Comparison of ENCODE assay signal across 2 cellular contexts in the genomic region with DNA sequence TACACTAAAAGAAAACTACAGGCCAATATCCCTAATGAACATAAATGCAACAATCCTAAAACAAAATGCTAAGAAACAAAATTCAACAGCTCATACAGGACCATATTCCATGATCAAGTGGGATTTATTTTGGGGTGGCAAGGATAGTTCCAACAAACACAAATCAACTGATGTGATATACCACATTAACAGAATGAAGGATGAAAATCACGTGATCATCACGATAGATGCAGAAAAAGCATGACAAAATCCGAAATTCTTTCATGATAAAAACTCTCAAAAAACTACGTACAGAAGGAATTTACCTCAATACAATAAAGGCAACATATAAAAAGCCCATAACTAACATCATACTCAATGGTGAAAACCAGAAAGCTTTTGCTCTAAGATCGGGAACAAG.
TF ChIP-seq lines count a peak whose summit lies in the region.

No MANE protein-coding gene starts in this region.

TF ChIP-seq in A549, 52 proteins besides CTCF, POLR2A, EP300 and RAD21 (continued from another document):
- TF ChIP-seq, protein P1, sequence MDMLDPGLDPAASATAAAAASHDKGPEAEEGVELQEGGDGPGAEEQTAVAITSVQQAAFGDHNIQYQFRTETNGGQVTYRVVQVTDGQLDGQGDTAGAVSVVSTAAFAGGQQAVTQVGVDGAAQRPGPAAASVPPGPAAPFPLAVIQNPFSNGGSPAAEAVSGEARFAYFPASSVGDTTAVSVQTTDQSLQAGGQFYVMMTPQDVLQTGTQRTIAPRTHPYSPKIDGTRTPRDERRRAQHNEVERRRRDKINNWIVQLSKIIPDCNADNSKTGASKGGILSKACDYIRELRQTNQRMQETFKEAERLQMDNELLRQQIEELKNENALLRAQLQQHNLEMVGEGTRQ (IDR thresholded peaks at IDR 0.05) = peak; percentile 30; the same call in 1 of the 2 replicates
- TF ChIP-seq JUNB (IDR thresholded peaks at IDR 0.05) (no peak), HOXB13 (CRISPR knock-in tag; IDR thresholded peaks at IDR 0.05; ENCODE audit: low read depth) (no peak), NFE2L2 (conservative IDR thresholded peaks at IDR 0.05; ENCODE audit: low read length) (no peak)
- TF ChIP-seq, protein P2, sequence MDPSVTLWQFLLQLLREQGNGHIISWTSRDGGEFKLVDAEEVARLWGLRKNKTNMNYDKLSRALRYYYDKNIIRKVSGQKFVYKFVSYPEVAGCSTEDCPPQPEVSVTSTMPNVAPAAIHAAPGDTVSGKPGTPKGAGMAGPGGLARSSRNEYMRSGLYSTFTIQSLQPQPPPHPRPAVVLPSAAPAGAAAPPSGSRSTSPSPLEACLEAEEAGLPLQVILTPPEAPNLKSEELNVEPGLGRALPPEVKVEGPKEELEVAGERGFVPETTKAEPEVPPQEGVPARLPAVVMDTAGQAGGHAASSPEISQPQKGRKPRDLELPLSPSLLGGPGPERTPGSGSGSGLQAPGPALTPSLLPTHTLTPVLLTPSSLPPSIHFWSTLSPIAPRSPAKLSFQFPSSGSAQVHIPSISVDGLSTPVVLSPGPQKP (IDR thresholded peaks at IDR 0.05; ENCODE audit: low read depth, low read length) = no peak

TF ChIP-seq in K562, 482 proteins besides CTCF, POLR2A, EP300 and RAD21 (continued from another document):
- TF ChIP-seq, protein P3, sequence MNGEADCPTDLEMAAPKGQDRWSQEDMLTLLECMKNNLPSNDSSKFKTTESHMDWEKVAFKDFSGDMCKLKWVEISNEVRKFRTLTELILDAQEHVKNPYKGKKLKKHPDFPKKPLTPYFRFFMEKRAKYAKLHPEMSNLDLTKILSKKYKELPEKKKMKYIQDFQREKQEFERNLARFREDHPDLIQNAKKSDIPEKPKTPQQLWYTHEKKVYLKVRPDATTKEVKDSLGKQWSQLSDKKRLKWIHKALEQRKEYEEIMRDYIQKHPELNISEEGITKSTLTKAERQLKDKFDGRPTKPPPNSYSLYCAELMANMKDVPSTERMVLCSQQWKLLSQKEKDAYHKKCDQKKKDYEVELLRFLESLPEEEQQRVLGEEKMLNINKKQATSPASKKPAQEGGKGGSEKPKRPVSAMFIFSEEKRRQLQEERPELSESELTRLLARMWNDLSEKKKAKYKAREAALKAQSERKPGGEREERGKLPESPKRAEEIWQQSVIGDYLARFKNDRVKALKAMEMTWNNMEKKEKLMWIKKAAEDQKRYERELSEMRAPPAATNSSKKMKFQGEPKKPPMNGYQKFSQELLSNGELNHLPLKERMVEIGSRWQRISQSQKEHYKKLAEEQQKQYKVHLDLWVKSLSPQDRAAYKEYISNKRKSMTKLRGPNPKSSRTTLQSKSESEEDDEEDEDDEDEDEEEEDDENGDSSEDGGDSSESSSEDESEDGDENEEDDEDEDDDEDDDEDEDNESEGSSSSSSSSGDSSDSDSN (IDR thresholded peaks at IDR 0.05; ENCODE audit: borderline replicate concordance in 1 of 2, low read depth in 2 of 2, low read length in 2 of 2) = no peak
- TF ChIP-seq, protein P4, sequence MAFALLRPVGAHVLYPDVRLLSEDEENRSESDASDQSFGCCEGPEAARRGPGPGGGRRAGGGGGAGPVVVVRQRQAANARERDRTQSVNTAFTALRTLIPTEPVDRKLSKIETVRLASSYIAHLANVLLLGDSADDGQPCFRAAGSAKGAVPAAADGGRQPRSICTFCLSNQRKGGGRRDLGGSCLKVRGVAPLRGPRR (CRISPR knock-in tag; IDR thresholded peaks at IDR 0.05) = no peak
- TF ChIP-seq NR3C1 (CRISPR knock-in tag; IDR thresholded peaks at IDR 0.05) (no peak), TRIM24 (IDR thresholded peaks at IDR 0.05) (no peak), BHLHE40 (IDR thresholded peaks at IDR 0.05; ENCODE audit: low read length) (no peak), PML (IDR thresholded peaks at IDR 0.05; ENCODE audit: low read length) (no peak), DIDO1 (tag; IDR thresholded peaks at IDR 0.05; ENCODE audit: low read depth) (no peak), GABPA (tag; conservative IDR thresholded peaks at IDR 0.05; ENCODE audit: low read depth) (no peak), PTRF (tag; IDR thresholded peaks at IDR 0.05) (no peak), RAD51 (IDR thresholded peaks at IDR 0.05; ENCODE audit: borderline replicate concordance, low read depth) (peak; percentile 43; the same call in 1 of the 2 replicates)
- TF ChIP-seq, protein P5, sequence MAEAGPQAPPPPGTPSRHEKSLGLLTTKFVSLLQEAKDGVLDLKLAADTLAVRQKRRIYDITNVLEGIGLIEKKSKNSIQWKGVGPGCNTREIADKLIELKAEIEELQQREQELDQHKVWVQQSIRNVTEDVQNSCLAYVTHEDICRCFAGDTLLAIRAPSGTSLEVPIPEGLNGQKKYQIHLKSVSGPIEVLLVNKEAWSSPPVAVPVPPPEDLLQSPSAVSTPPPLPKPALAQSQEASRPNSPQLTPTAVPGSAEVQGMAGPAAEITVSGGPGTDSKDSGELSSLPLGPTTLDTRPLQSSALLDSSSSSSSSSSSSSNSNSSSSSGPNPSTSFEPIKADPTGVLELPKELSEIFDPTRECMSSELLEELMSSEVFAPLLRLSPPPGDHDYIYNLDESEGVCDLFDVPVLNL (CRISPR knock-in tag; IDR thresholded peaks at IDR 0.05; ENCODE audit: low read depth) = no peak
- TF ChIP-seq, protein P6, sequence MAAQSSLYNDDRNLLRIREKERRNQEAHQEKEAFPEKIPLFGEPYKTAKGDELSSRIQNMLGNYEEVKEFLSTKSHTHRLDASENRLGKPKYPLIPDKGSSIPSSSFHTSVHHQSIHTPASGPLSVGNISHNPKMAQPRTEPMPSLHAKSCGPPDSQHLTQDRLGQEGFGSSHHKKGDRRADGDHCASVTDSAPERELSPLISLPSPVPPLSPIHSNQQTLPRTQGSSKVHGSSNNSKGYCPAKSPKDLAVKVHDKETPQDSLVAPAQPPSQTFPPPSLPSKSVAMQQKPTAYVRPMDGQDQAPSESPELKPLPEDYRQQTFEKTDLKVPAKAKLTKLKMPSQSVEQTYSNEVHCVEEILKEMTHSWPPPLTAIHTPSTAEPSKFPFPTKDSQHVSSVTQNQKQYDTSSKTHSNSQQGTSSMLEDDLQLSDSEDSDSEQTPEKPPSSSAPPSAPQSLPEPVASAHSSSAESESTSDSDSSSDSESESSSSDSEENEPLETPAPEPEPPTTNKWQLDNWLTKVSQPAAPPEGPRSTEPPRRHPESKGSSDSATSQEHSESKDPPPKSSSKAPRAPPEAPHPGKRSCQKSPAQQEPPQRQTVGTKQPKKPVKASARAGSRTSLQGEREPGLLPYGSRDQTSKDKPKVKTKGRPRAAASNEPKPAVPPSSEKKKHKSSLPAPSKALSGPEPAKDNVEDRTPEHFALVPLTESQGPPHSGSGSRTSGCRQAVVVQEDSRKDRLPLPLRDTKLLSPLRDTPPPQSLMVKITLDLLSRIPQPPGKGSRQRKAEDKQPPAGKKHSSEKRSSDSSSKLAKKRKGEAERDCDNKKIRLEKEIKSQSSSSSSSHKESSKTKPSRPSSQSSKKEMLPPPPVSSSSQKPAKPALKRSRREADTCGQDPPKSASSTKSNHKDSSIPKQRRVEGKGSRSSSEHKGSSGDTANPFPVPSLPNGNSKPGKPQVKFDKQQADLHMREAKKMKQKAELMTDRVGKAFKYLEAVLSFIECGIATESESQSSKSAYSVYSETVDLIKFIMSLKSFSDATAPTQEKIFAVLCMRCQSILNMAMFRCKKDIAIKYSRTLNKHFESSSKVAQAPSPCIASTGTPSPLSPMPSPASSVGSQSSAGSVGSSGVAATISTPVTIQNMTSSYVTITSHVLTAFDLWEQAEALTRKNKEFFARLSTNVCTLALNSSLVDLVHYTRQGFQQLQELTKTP (IDR thresholded peaks at IDR 0.05; ENCODE audit: low read depth in 1 of 2, partially characterized antibody in 2 of 2) = no peak
- TF ChIP-seq, protein P7, sequence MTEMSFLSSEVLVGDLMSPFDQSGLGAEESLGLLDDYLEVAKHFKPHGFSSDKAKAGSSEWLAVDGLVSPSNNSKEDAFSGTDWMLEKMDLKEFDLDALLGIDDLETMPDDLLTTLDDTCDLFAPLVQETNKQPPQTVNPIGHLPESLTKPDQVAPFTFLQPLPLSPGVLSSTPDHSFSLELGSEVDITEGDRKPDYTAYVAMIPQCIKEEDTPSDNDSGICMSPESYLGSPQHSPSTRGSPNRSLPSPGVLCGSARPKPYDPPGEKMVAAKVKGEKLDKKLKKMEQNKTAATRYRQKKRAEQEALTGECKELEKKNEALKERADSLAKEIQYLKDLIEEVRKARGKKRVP (CRISPR knock-in tag; IDR thresholded peaks at IDR 0.05) = no peak
- TF ChIP-seq, protein P8, sequence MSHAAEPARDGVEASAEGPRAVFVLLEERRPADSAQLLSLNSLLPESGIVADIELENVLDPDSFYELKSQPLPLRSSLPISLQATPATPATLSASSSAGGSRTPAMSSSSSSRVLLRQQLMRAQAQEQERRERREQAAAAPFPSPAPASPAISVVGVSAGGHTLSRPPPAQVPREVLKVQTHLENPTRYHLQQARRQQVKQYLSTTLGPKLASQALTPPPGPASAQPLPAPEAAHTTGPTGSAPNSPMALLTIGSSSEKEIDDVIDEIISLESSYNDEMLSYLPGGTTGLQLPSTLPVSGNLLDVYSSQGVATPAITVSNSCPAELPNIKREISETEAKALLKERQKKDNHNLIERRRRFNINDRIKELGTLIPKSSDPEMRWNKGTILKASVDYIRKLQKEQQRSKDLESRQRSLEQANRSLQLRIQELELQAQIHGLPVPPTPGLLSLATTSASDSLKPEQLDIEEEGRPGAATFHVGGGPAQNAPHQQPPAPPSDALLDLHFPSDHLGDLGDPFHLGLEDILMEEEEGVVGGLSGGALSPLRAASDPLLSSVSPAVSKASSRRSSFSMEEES (CRISPR knock-in tag; IDR thresholded peaks at IDR 0.05) = peak; percentile 91
TF ChIP-seq in K562: peak in this region for 3.
